ENCODE assay signal across 21 cellular contexts in the genomic region with DNA sequence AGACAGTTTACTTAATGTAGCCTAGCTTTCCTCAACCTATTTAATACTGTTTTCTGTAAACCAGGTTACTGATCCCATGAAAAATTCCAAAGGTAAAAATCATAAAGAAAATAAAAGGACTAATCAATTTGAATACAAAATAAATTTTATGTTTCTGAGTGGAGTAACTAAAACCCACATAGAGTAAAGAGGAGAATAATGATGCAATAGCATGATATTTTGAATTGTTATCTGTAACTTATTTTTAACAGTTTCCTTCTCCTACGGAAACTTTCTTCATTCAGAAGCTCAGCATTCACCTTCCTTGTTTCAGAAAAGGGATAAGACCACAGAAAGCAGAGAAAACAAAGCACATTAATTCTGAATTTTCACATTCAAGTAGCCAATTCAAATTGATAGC.
"Had no signal": no experiment of that assay in that cellular context is flagged by ENCODE, and none has a peak within 500 bp of the region (broad histone marks: within the 10 kb centered on the region; RNA-seq: fewer than 3 reads in every experiment).

No MANE protein-coding gene starts in this region.

- ATAC-seq: HepG2, Panc1, PC-3 had no signal

- DNase-seq: KBM-7, MV-4-11, NCI-H1048, NCI-H1105 treated with DMSO at 0.1 percent for 48 hours, NCI-H1417 treated with DMSO at 0.1 percent for 48 hours, NCI-H146, NCI-H1694 treated with DMSO at 0.1 percent for 48 hours, NCI-H1930, NCI-H2081, NCI-H2107, NCI-H2227 treated with DMSO at 0.1 percent for 48 hours, NCI-H524, NCI-H526 treated with DMSO at 0.1 percent for 48 hours, NCI-H748 treated with DMSO at 0.1 percent for 48 hours, PC-3, SHP77, SK-N-SH, SW 1271 had no signal

- H3K9ac ChIP-seq: SK-N-SH had no signal

- H3K27ac ChIP-seq: RWPE1 had no signal

- H3K9me3 ChIP-seq: SK-N-SH had no signal

- H3K4me2 ChIP-seq: SK-N-SH had no signal
